In genomic region chr4:128454281-128455075, GRCh38 we compare ENCODE assay signal across 8 cellular contexts.
DNase-seq lines count a peak whose midpoint lies in the region; ATAC-seq and TF ChIP-seq lines count a peak whose summit lies in the region.

No MANE protein-coding gene starts in this region.

- in situ Hi-C loops in Caki2 (cut with HindIII; ENCODE audit: low pct_unique_long_range_greater_than_20kb, low sequenced_read_pairs) = no loop called here

- peak; percentile 98 for ATAC-seq in HG03571 (IDR thresholded peaks at IDR 0.05; ENCODE audit: unreplicated experiment)

- DNase-seq in Caki2 (ENCODE audit: low read depth) (peak; percentile 85), GM20000 (ENCODE audit: low spot score) (peak; percentile 83), NCI-H748 (lab: John Stamatoyannopoulos, UW; ENCODE audit: unreplicated experiment) (peak; percentile 81), lung microvascular endothelial cell (ENCODE audit: low read depth in 2 of 2) (peak; percentile 92 to 95)
- DNase-seq in activated CD4-positive, alpha-beta T cell treated with anti-CD3 and anti-CD28 coated beads, Interleukin-2, amount 50 U/mL, for 48 hours = peak; percentile 65 to 74
- DNase-seq in effector CD4-positive, alpha-beta T cell = peak; percentile 17
- DNase-seq in stimulated activated CD8-positive, alpha-beta memory T cell treated with anti-CD3 and anti-CD28 coated beads, Interleukin-2, amount 100 ng/mL, for 1 hour (ENCODE audit: low read depth in 2 of 2) = peak; percentile 4 to 17

- TF ChIP-seq CTCF in GM20000 (IDR thresholded peaks at IDR 0.05; ENCODE audit: extremely low read depth, missing control alignments) = peak; percentile 57

Comparison
In these comparisons a context has a peak if more than half of its experiments do, and no peak if none do; other contexts are left out.
1. Peak in every context shown above with its lines: DNase-seq and ATAC-seq.
2. DNase-seq: peak in every context shown above with its lines; median percentile 94 in lung microvascular endothelial cell; 85 in Caki2; 83 in GM20000; 81 in NCI-H748; 70 in activated CD4-positive, alpha-beta T cell treated with anti-CD3 and anti-CD28 coated beads, Interleukin-2, amount 50 U/mL, for 48 hours; 17 in effector CD4-positive, alpha-beta T cell; 10 in stimulated activated CD8-positive, alpha-beta memory T cell treated with anti-CD3 and anti-CD28 coated beads, Interleukin-2, amount 100 ng/mL, for 1 hour.